ENCODE assay signal across 1 cellular context in genomic region chr4:76902233-76902890, GRCh38.
A peak's percentile ranks its signal among the peaks of the same experiment; 100 is the strongest.
TF ChIP-seq lines count a peak whose summit lies in the region.

No MANE protein-coding gene starts in this region.

TF ChIP-seq in HepG2, 621 proteins besides CTCF, POLR2A, EP300 and RAD21 (continues in another document):
- TF ChIP-seq, protein P1, sequence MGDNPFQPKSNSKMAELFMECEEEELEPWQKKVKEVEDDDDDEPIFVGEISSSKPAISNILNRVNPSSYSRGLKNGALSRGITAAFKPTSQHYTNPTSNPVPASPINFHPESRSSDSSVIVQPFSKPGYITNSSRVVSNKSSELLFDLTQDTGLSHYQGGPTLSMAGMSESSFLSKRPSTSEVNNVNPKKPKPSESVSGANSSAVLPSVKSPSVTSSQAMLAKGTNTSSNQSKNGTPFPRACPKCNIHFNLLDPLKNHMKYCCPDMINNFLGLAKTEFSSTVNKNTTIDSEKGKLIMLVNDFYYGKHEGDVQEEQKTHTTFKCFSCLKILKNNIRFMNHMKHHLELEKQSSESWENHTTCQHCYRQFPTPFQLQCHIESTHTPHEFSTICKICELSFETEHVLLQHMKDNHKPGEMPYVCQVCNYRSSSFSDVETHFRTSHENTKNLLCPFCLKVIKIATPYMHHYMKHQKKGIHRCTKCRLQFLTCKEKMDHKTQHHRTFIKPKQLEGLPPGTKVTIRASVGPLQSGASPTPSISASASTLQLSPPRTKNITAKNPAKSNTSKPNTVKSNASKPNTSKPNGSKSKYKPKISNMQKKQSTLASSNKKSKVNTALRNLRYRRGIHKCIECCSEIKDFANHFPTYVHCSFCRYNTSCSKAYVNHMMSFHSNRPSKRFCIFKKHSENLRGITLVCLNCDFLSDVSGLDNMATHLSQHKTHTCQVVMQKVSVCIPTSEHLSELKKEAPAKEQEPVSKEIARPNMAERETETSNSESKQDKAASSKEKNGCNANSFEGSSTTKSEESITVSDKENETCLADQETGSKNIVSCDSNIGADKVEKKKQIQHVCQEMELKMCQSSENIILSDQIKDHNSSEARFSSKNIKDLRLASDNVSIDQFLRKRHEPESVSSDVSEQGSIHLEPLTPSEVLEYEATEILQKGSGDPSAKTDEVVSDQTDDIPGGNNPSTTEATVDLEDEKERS (CRISPR knock-in tag; IDR thresholded peaks at IDR 0.05): peak; percentile 87; the same call in 1 of the 2 replicates
- TF ChIP-seq BCL6 (CRISPR knock-in tag; IDR thresholded peaks at IDR 0.05): no peak
- TF ChIP-seq ZNF446 (CRISPR knock-in tag; IDR thresholded peaks at IDR 0.05): no peak
- TF ChIP-seq SOX6 (IDR thresholded peaks at IDR 0.05): no peak
- peak; percentile 37; the same call in 1 of the 2 replicates for TF ChIP-seq SOX6 (CRISPR knock-in tag; IDR thresholded peaks at IDR 0.05)
- peak; percentile 31; the same call in 1 of the 2 replicates for TF ChIP-seq ZNF644 (CRISPR knock-in tag; IDR thresholded peaks at IDR 0.05; ENCODE audit: low read depth)
- TF ChIP-seq ZMYM2 (CRISPR knock-in tag; IDR thresholded peaks at IDR 0.05): peak; percentile 64; the same call in 1 of the 2 replicates
- 0 out of 2 replicates have a peak, but pooled peaks have one; percentile 43 for TF ChIP-seq ZMYM4 (CRISPR knock-in tag; IDR thresholded peaks at IDR 0.05)
- no peak for TF ChIP-seq SOX13 (IDR thresholded peaks at IDR 0.05)
- TF ChIP-seq SOX13 (CRISPR knock-in tag; conservative IDR thresholded peaks at IDR 0.05 in 1 of 2, IDR thresholded peaks at IDR 0.05 in 1 of 2): peak in 1 of 2 experiments; percentile 12; a peak in 1 of 4 replicates
- TF ChIP-seq, protein P2, sequence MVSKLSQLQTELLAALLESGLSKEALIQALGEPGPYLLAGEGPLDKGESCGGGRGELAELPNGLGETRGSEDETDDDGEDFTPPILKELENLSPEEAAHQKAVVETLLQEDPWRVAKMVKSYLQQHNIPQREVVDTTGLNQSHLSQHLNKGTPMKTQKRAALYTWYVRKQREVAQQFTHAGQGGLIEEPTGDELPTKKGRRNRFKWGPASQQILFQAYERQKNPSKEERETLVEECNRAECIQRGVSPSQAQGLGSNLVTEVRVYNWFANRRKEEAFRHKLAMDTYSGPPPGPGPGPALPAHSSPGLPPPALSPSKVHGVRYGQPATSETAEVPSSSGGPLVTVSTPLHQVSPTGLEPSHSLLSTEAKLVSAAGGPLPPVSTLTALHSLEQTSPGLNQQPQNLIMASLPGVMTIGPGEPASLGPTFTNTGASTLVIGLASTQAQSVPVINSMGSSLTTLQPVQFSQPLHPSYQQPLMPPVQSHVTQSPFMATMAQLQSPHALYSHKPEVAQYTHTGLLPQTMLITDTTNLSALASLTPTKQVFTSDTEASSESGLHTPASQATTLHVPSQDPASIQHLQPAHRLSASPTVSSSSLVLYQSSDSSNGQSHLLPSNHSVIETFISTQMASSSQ (IDR thresholded peaks at IDR 0.05; ENCODE audit: low read depth): peak; percentile 69
- TF ChIP-seq, protein P2 (CRISPR knock-in tag; IDR thresholded peaks at IDR 0.05; ENCODE audit: borderline replicate concordance): peak; percentile 70; the same call in 1 of the 2 replicates
- peak; percentile 82 for TF ChIP-seq HNF4A (CRISPR knock-in tag; IDR thresholded peaks at IDR 0.05)
- no peak for TF ChIP-seq CSRNP1 (CRISPR knock-in tag; IDR thresholded peaks at IDR 0.05)
- TF ChIP-seq HNRNPUL1 (IDR thresholded peaks at IDR 0.05; ENCODE audit: low read depth, low read length): peak; percentile 85
- TF ChIP-seq NCOR1 (IDR thresholded peaks at IDR 0.05; ENCODE audit: borderline replicate concordance, low read length): peak; percentile 63; the same call in 1 of the 2 replicates
- TF ChIP-seq SPEN (CRISPR knock-in tag; IDR thresholded peaks at IDR 0.05; ENCODE audit: low read depth): no peak
- no peak for TF ChIP-seq FOXM1 (CRISPR knock-in tag; IDR thresholded peaks at IDR 0.05)
- TF ChIP-seq SIX4 (CRISPR knock-in tag; IDR thresholded peaks at IDR 0.05): peak; percentile 53; the same call in 1 of the 2 replicates
- no peak for TF ChIP-seq ZNF563 (CRISPR knock-in tag; IDR thresholded peaks at IDR 0.05)
- TF ChIP-seq, protein P3, sequence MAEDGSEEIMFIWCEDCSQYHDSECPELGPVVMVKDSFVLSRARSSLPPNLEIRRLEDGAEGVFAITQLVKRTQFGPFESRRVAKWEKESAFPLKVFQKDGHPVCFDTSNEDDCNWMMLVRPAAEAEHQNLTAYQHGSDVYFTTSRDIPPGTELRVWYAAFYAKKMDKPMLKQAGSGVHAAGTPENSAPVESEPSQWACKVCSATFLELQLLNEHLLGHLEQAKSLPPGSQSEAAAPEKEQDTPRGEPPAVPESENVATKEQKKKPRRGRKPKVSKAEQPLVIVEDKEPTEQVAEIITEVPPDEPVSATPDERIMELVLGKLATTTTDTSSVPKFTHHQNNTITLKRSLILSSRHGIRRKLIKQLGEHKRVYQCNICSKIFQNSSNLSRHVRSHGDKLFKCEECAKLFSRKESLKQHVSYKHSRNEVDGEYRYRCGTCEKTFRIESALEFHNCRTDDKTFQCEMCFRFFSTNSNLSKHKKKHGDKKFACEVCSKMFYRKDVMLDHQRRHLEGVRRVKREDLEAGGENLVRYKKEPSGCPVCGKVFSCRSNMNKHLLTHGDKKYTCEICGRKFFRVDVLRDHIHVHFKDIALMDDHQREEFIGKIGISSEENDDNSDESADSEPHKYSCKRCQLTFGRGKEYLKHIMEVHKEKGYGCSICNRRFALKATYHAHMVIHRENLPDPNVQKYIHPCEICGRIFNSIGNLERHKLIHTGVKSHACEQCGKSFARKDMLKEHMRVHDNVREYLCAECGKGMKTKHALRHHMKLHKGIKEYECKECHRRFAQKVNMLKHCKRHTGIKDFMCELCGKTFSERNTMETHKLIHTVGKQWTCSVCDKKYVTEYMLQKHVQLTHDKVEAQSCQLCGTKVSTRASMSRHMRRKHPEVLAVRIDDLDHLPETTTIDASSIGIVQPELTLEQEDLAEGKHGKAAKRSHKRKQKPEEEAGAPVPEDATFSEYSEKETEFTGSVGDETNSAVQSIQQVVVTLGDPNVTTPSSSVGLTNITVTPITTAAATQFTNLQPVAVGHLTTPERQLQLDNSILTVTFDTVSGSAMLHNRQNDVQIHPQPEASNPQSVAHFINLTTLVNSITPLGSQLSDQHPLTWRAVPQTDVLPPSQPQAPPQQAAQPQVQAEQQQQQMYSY (CRISPR knock-in tag; IDR thresholded peaks at IDR 0.05): no peak
- TF ChIP-seq HDAC6 (IDR thresholded peaks at IDR 0.05; ENCODE audit: low read depth, low read length): no peak
- TF ChIP-seq, protein P4, sequence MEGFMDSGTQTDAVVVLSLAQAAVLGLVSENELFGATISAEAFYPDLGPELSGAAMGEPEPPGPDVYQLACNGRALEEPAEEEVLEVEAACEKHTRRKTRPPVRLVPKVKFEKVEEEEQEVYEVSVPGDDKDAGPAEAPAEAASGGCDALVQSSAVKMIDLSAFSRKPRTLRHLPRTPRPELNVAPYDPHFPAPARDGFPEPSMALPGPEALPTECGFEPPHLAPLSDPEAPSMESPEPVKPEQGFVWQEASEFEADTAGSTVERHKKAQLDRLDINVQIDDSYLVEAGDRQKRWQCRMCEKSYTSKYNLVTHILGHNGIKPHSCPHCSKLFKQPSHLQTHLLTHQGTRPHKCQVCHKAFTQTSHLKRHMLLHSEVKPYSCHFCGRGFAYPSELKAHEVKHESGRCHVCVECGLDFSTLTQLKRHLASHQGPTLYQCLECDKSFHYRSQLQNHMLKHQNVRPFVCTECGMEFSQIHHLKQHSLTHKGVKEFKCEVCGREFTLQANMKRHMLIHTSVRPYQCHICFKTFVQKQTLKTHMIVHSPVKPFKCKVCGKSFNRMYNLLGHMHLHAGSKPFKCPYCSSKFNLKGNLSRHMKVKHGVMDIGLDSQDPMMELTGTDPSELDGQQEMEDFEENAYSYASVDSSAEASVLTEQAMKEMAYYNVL (CRISPR knock-in tag; IDR thresholded peaks at IDR 0.05; ENCODE audit: borderline replicate concordance): no peak
- 0 out of 2 replicates have a peak, but pooled peaks have one; percentile 17 for TF ChIP-seq PITX1 (CRISPR knock-in tag; IDR thresholded peaks at IDR 0.05)
- TF ChIP-seq PHF21A (CRISPR knock-in tag; IDR thresholded peaks at IDR 0.05): peak; percentile 51; the same call in 1 of the 2 replicates
- TF ChIP-seq POGZ (CRISPR knock-in tag; IDR thresholded peaks at IDR 0.05): peak; percentile 40; the same call in 1 of the 2 replicates
- 0 out of 2 replicates have a peak, but pooled peaks have one; percentile 27 for TF ChIP-seq FOXA3 (CRISPR knock-in tag; IDR thresholded peaks at IDR 0.05)
- TF ChIP-seq CHD4 (IDR thresholded peaks at IDR 0.05; ENCODE audit: borderline replicate concordance, low read length): no peak
- no peak for TF ChIP-seq PTBP1 (IDR thresholded peaks at IDR 0.05; ENCODE audit: low read depth, low read length, poor library complexity, severe bottlenecking)
- TF ChIP-seq, protein P5, sequence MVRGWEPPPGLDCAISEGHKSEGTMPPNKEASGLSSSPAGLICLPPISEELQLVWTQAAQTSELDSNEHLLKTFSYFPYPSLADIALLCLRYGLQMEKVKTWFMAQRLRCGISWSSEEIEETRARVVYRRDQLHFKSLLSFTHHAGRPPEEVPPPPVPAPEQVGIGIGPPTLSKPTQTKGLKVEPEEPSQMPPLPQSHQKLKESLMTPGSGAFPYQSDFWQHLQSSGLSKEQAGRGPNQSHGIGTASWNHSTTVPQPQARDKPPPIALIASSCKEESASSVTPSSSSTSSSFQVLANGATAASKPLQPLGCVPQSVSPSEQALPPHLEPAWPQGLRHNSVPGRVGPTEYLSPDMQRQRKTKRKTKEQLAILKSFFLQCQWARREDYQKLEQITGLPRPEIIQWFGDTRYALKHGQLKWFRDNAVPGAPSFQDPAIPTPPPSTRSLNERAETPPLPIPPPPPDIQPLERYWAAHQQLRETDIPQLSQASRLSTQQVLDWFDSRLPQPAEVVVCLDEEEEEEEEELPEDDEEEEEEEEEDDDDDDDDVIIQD (CRISPR knock-in tag; IDR thresholded peaks at IDR 0.05; ENCODE audit: low read depth): peak; percentile 63; the same call in 1 of the 2 replicates
- peak; percentile 31; the same call in 1 of the 2 replicates for TF ChIP-seq GATAD2A (CRISPR knock-in tag; IDR thresholded peaks at IDR 0.05)
- TF ChIP-seq BRCA1 (CRISPR knock-in tag; IDR thresholded peaks at IDR 0.05): no peak
- TF ChIP-seq, protein P6, sequence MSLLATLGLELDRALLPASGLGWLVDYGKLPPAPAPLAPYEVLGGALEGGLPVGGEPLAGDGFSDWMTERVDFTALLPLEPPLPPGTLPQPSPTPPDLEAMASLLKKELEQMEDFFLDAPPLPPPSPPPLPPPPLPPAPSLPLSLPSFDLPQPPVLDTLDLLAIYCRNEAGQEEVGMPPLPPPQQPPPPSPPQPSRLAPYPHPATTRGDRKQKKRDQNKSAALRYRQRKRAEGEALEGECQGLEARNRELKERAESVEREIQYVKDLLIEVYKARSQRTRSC (CRISPR knock-in tag; IDR thresholded peaks at IDR 0.05; ENCODE audit: low read depth): no peak
- TF ChIP-seq ZNF3 (CRISPR knock-in tag; IDR thresholded peaks at IDR 0.05): no peak
- TF ChIP-seq PAXIP1 (CRISPR knock-in tag; conservative IDR thresholded peaks at IDR 0.05): peak; percentile 43; the same call in 1 of the 2 replicates
- TF ChIP-seq ZNF792 (CRISPR knock-in tag; IDR thresholded peaks at IDR 0.05): peak; percentile 75; the same call in 1 of the 2 replicates
- TF ChIP-seq ZNF441 (CRISPR knock-in tag; IDR thresholded peaks at IDR 0.05; ENCODE audit: borderline replicate concordance): 0 out of 2 replicates have a peak, but pooled peaks have one; percentile 25
- no peak for TF ChIP-seq HDAC1 (CRISPR knock-in tag; IDR thresholded peaks at IDR 0.05)
